In the genomic region with DNA sequence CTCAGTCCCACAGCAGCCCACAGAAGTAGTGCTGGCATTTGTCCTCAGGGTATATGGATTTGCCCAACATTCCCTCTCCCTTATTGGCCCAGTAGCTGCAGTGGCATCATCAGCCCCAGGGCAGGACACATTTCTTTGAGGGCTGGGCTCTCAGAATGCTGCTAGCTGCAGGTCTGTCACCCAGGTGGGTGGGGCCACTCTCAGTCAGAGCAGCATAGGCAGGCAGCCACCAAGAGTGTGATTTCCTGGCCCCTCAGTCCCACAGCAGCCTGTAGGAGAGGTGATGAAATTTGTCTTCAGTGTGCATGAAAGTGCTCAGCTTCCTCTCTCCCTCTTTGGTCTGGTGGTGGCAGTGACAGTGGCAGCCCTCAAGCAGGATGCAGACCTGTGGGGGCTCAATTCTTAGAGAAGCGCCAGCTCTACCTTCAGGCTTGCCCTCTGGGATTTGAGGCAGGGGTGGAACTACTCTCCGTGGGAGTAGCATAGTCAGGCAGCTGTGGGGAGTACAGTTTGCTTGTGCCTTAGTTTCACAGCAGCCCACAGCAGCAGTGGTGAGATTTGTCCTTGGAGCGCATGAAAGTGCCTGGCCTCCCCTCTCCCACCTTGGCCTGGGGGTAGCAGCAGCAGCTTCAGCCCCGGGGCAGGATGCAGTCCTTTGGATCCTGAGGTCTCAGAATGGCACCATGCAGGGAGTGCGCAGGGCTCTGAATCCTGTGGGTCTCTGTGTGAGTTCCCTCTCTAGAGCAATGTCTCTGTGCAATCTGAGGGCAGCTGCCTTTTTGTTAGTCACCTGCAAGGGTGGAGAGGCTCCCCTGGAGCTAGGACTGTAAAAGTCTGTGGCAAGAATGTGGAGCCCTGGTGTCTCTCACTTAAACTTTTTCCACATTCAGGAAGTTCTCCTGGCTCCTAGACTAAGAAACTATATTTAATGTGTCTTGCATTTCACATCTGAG, we compare ENCODE assay signal across 26 cellular contexts.
DNase-seq lines count a peak whose midpoint lies in the region; ATAC-seq, FAIRE-seq and TF ChIP-seq lines count a peak whose summit lies in the region.
"Had no signal": no experiment of that assay in that cellular context is flagged by ENCODE, and none has a peak within 500 bp of the region (broad histone marks: within the 10 kb centered on the region; RNA-seq: fewer than 3 reads in every experiment).

No MANE protein-coding gene starts in this region.

- DNase-seq in GM23338 (ENCODE audit: low spot score) (no peak), RCC 7860 (ENCODE audit: low spot score) (peak; percentile 19), immature natural killer cell (peak; percentile 48 to 62 (median 50)), sigmoid colon (peak; percentile 40), A172 (ENCODE audit: low spot score) (no peak), SK-N-DZ (ENCODE audit: low spot score) (no peak)
- DNase-seq: activated CD4-positive, alpha-beta memory T cell treated with anti-CD3 and anti-CD28 coated beads for 36 hours; activated CD4-positive, CD25-positive, alpha-beta regulatory T cell; activated naive CD8-positive, alpha-beta T cell treated with anti-CD3 and anti-CD28 coated beads, Interleukin-2, amount 10 ng/mL, durations not matched to agents 7 days and 5 days; head of caudate nucleus; naive B cell; NCI-H1048; NCI-H187 treated with DMSO at 0.1 percent for 48 hours; NCI-H526; retina; stimulated activated CD4-positive, alpha-beta T cell treated with anti-CD3 and anti-CD28 coated beads, Interleukin-2, amount 100 ng/mL, for 48 hours; uterus had no signal

- H3K9me3 Mint-ChIP-seq in GM23338 (peaks cover 6% of the 10 kb centered on the region; the same call in 2 of the 3 replicates), immature natural killer cell (peaks cover 13 to 31% (median 21%) of the 10 kb centered on the region in 6 donors)

- H3K27me3 Mint-ChIP-seq in GM23338 (ENCODE audit: insufficient read depth, low read depth, poor library complexity) (no peaks in the 10 kb centered on the region), immature natural killer cell (ENCODE audit: low read depth in 3 of 3) (peaks cover 0 to 4% (median 0%) of the 10 kb centered on the region in 3 donors)
- H3K27me3 Mint-ChIP-seq: activated CD4-positive, alpha-beta memory T cell treated with anti-CD3 and anti-CD28 coated beads for 36 hours; activated naive CD8-positive, alpha-beta T cell treated with anti-CD3 and anti-CD28 coated beads, Interleukin-2, amount 10 ng/mL, durations not matched to agents 7 days and 5 days; memory B cell; naive B cell had no signal

- H3K4me1 ChIP-seq in GM23338 (ENCODE audit: insufficient read depth) (no peaks in the 10 kb centered on the region), sigmoid colon (no peaks in the 10 kb centered on the region)
- H3K4me1 ChIP-seq: uterus had no signal

- intact Hi-C loops in sigmoid colon (cut with DNase I), result no loop called here

- peaks cover 4% of the 10 kb centered on the region; the same call in 2 of the 3 replicates for H3K4me1 Mint-ChIP-seq in GM23338
- peaks cover 17 to 24% of the 10 kb centered on the region in 2 donors for H3K4me1 Mint-ChIP-seq in immature natural killer cell
- H3K4me1 Mint-ChIP-seq: activated naive CD8-positive, alpha-beta T cell treated with anti-CD3 and anti-CD28 coated beads, Interleukin-2, amount 10 ng/mL, durations not matched to agents 7 days and 5 days; CD14-positive monocyte; memory B cell; stimulated activated effector memory CD8-positive, alpha-beta T cell treated with anti-CD3 and anti-CD28 coated beads, Interleukin-12 subunit alpha, Interleukin-12 subunit beta, amount 100 ng/mL, for 72 hours had no signal

- H3K27ac Mint-ChIP-seq in GM23338, result no peak overlapping the region
- H3K27ac Mint-ChIP-seq in immature natural killer cell, result peak overlapping the region; percentile 4 to 88 (median 66)
- H3K27ac Mint-ChIP-seq: activated CD4-positive, alpha-beta memory T cell treated with anti-CD3 and anti-CD28 coated beads for 36 hours; activated naive CD8-positive, alpha-beta T cell treated with anti-CD3 and anti-CD28 coated beads, Interleukin-2, amount 10 ng/mL, durations not matched to agents 7 days and 5 days; activated T-helper 2 cell treated with anti-CD3 and anti-CD28 coated beads, Interferon-gamma antibody, Interleukin-2, Interleukin-4, amounts not matched to agents 10 μg/mL and 5 μg/mL and 100 μg/mL, durations not matched to agents 14 hours and 24 hours and 36 hours; memory B cell; stimulated activated effector memory CD8-positive, alpha-beta T cell treated with anti-CD3 and anti-CD28 coated beads, Interleukin-12 subunit alpha, Interleukin-12 subunit beta, amount 100 ng/mL, for 72 hours had no signal

- no peaks in the 10 kb centered on the region for H3K79me2 ChIP-seq in GM23338 (replicated peaks; ENCODE audit: insufficient read depth)

- no peak for TF ChIP-seq EP300 in sigmoid colon (IDR thresholded peaks at IDR 0.05)

- H3K4me3 Mint-ChIP-seq in GM23338 (no peak overlapping the region), immature natural killer cell (peak overlapping the region; percentile 42 to 69 (median 52))
- H3K4me3 Mint-ChIP-seq: activated CD4-positive, alpha-beta memory T cell treated with anti-CD3 and anti-CD28 coated beads for 36 hours; activated naive CD8-positive, alpha-beta T cell treated with anti-CD3 and anti-CD28 coated beads, Interleukin-2, amount 10 ng/mL, durations not matched to agents 7 days and 5 days; CD14-positive monocyte; memory B cell; naive B cell; stimulated activated effector memory CD8-positive, alpha-beta T cell treated with anti-CD3 and anti-CD28 coated beads, Interleukin-12 subunit alpha, Interleukin-12 subunit beta, amount 100 ng/mL, for 72 hours had no signal

- no peak overlapping the region for H3K4me3 ChIP-seq in GM23338
- no peak overlapping the region for H3K4me3 ChIP-seq in sigmoid colon
- H3K4me3 ChIP-seq: smooth muscle cell, uterus had no signal

- H3K4me2 ChIP-seq in GM23338, result no peak overlapping the region
- H3K4me2 ChIP-seq: smooth muscle cell had no signal

- H3K36me3 Mint-ChIP-seq in GM23338 (ENCODE audit: low read depth) (peaks cover 3% of the 10 kb centered on the region; the same call in 2 of the 3 replicates), immature natural killer cell (peaks cover 7 to 9% (median 8%) of the 10 kb centered on the region in 3 donors)
- H3K36me3 Mint-ChIP-seq: activated CD4-positive, alpha-beta memory T cell treated with anti-CD3 and anti-CD28 coated beads for 36 hours; activated naive CD8-positive, alpha-beta T cell treated with anti-CD3 and anti-CD28 coated beads, Interleukin-2, amount 10 ng/mL, durations not matched to agents 7 days and 5 days; CD14-positive monocyte; memory B cell; naive B cell; stimulated activated effector memory CD8-positive, alpha-beta T cell treated with anti-CD3 and anti-CD28 coated beads, Interleukin-12 subunit alpha, Interleukin-12 subunit beta, amount 100 ng/mL, for 72 hours had no signal

- H3F3A ChIP-seq in GM23338 (replicated peaks; ENCODE audit: low read depth), result no peaks in the 10 kb centered on the region

- no peak overlapping the region for H3K27ac ChIP-seq in GM23338 (ENCODE audit: low read depth)
- no peak overlapping the region for H3K27ac ChIP-seq in sigmoid colon
- H3K27ac ChIP-seq: RWPE1, uterus had no signal

- no peak for FAIRE-seq in RCC 7860 (lab: Jason Lieb, UNC)
- FAIRE-seq: D721Med, H54 had no signal

- H3K27me3 ChIP-seq in GM23338 (ENCODE audit: insufficient read depth), result no peaks in the 10 kb centered on the region
- H3K27me3 ChIP-seq in sigmoid colon, result no peaks in the 10 kb centered on the region
- H3K27me3 ChIP-seq: uterus had no signal

- ATAC-seq in GM23338 (peak; percentile 69), GM18861 (IDR thresholded peaks at IDR 0.05; ENCODE audit: unreplicated experiment) (no peak)
- ATAC-seq: stimulated activated effector memory CD8-positive, alpha-beta T cell treated with anti-CD3 and anti-CD28 coated beads, Interleukin-12 subunit alpha, Interleukin-12 subunit beta, amount 100 ng/mL, for 72 hours had no signal

- 77 to 83% methylated on average over 5 of the region's 5 CpGs for WGBS in sigmoid colon, 2 donors

- no peak for TF ChIP-seq POLR2A in sigmoid colon (IDR thresholded peaks at IDR 0.05)

- no peaks in the 10 kb centered on the region for H4K20me1 ChIP-seq in GM23338 (replicated peaks; ENCODE audit: insufficient read depth)

- peaks cover 6% of the 10 kb centered on the region; the same call in 1 of the 2 replicates for H3K9me2 ChIP-seq in GM23338 (ENCODE audit: insufficient read depth)

- H3K36me3 ChIP-seq in GM23338 (ENCODE audit: insufficient read depth) (no peaks in the 10 kb centered on the region), sigmoid colon (no peaks in the 10 kb centered on the region)
- H3K36me3 ChIP-seq: uterus had no signal

- TF ChIP-seq CTCF in GM23338 (conservative IDR thresholded peaks at IDR 0.05; ENCODE audit: low read depth in 2 of 2) (no peak), sigmoid colon (IDR thresholded peaks at IDR 0.05) (no peak)

- H3K9me3 ChIP-seq in sigmoid colon, result peaks cover 0 to 5% (median 0%) of the 10 kb centered on the region in 4 donors

- peak overlapping the region; percentile 79 for H2AFZ ChIP-seq in GM23338

TF ChIP-seq in GM23338, 12 proteins besides CTCF, POLR2A, EP300 and RAD21 (continues in another document):
- no peak for TF ChIP-seq NANOG (IDR thresholded peaks at IDR 0.05; ENCODE audit: borderline replicate concordance)
- TF ChIP-seq, protein P1, sequence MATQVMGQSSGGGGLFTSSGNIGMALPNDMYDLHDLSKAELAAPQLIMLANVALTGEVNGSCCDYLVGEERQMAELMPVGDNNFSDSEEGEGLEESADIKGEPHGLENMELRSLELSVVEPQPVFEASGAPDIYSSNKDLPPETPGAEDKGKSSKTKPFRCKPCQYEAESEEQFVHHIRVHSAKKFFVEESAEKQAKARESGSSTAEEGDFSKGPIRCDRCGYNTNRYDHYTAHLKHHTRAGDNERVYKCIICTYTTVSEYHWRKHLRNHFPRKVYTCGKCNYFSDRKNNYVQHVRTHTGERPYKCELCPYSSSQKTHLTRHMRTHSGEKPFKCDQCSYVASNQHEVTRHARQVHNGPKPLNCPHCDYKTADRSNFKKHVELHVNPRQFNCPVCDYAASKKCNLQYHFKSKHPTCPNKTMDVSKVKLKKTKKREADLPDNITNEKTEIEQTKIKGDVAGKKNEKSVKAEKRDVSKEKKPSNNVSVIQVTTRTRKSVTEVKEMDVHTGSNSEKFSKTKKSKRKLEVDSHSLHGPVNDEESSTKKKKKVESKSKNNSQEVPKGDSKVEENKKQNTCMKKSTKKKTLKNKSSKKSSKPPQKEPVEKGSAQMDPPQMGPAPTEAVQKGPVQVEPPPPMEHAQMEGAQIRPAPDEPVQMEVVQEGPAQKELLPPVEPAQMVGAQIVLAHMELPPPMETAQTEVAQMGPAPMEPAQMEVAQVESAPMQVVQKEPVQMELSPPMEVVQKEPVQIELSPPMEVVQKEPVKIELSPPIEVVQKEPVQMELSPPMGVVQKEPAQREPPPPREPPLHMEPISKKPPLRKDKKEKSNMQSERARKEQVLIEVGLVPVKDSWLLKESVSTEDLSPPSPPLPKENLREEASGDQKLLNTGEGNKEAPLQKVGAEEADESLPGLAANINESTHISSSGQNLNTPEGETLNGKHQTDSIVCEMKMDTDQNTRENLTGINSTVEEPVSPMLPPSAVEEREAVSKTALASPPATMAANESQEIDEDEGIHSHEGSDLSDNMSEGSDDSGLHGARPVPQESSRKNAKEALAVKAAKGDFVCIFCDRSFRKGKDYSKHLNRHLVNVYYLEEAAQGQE (IDR thresholded peaks at IDR 0.05; ENCODE audit: unreplicated experiment), result no peak
- no peak for TF ChIP-seq POLR2AphosphoS5 (IDR thresholded peaks at IDR 0.05; ENCODE audit: low read depth)

Comparison
In these comparisons a context has a peak if more than half of its experiments do, and no peak if none do; other contexts are left out.
1. DNase-seq: peak in RCC 7860 (single experiment), immature natural killer cell (3 of 3) and sigmoid colon (single experiment); none in GM23338 (single experiment), A172 (single experiment) and SK-N-DZ (single experiment).